In the genomic region with DNA sequence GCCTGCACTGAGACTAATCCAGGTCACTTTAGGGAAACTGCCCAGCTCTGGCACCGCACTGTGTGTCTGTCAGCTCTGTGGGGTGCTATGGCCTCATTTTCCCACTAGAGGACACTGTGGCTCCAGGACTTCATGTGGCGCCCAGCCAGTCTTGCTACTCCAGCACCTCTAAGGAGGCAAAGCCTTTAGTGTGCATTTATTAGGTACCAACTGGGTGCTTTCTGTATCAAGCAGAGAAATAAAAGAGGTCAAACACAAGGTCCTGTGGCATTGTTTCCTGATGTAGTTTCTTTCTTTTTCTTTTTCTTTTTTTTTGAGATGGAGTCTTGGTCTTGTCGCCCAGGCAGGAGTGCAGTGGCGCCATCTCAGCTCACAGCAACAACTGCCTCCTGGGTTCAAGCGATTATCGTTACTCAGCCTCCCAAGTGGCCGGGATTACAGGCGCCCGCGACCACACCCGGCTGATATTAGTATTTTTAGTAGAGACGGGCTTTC, we compare ENCODE assay signal across 9 cellular contexts. TPM values are rescaled to one million over a fixed set of nuclear protein-coding genes. Genes with fewer than 3 reads are reported as not detected.
DNase-seq lines count a peak whose midpoint lies in the region; ATAC-seq and TF ChIP-seq lines count a peak whose summit lies in the region.
"Had no signal": no experiment of that assay in that cellular context is flagged by ENCODE, and none has a peak within 500 bp of the region (broad histone marks: within the 10 kb centered on the region; RNA-seq: fewer than 3 reads in every experiment).

No MANE protein-coding gene starts in this region.

- H3K27me3 ChIP-seq in hepatocyte (no peaks in the 10 kb centered on the region), sigmoid colon (no peaks in the 10 kb centered on the region)

- TF ChIP-seq CTCF in hepatocyte (IDR thresholded peaks at IDR 0.05; ENCODE audit: poor library complexity) (peak; percentile 88), sigmoid colon (IDR thresholded peaks at IDR 0.05) (peak; percentile 90 to 99 (median 92))

- no peak for TF ChIP-seq EP300 in sigmoid colon (IDR thresholded peaks at IDR 0.05)

- DNase-seq in NCI-H187 (lab: John Stamatoyannopoulos, UW) (peak; percentile 53 to 62), NCI-H187 treated with DMSO at 0.1 percent for 48 hours (lab: John Stamatoyannopoulos, UW) (no peak), NCI-H146 treated with DMSO at 0.1 percent for 48 hours (lab: John Stamatoyannopoulos, UW; ENCODE audit: unreplicated experiment) (peak; percentile 33), T-helper 9 cell (peak; percentile 49), astrocyte of the hippocampus (ENCODE audit: low read depth, low spot score) (peak; percentile 88), hepatocyte (ENCODE audit: low spot score) (peak; percentile 86), sigmoid colon (peak; percentile 89)

- no peaks in the 10 kb centered on the region for H3K9me2 ChIP-seq in hepatocyte (replicated peaks; ENCODE audit: insufficient read depth)

- no peaks in the 10 kb centered on the region for H3K4me1 ChIP-seq in hepatocyte (ENCODE audit: insufficient read depth)
- H3K4me1 ChIP-seq in sigmoid colon: peaks cover 0 to 5% (median 0%) of the 10 kb centered on the region in 4 donors

- H3K4me3 ChIP-seq in hepatocyte: no peak overlapping the region
- H3K4me3 ChIP-seq in sigmoid colon: no peak overlapping the region
- H3K4me3 ChIP-seq: BLaER1 treated with 17β-estradiol and CSF1 and Interleukin-3, amounts not matched to agents 10 nM and 100 nM had no signal

- no peak overlapping the region for H3K4me2 ChIP-seq in hepatocyte
- H3K4me2 ChIP-seq: BLaER1 treated with 17β-estradiol and CSF1 and Interleukin-3, amounts not matched to agents 10 nM and 100 nM had no signal

- no peaks in the 10 kb centered on the region for H3K9me3 ChIP-seq in hepatocyte (ENCODE audit: low read depth)
- no peaks in the 10 kb centered on the region for H3K9me3 ChIP-seq in sigmoid colon
- H3K9me3 ChIP-seq: BLaER1 treated with 17β-estradiol and CSF1 and Interleukin-3, amounts not matched to agents 10 nM and 100 nM had no signal

- no peaks in the 10 kb centered on the region for H4K20me1 ChIP-seq in hepatocyte (ENCODE audit: insufficient read depth, poor library complexity, severe bottlenecking)
- H4K20me1 ChIP-seq: BLaER1 treated with 17β-estradiol and CSF1 and Interleukin-3, amounts not matched to agents 10 nM and 100 nM had no signal

- intact Hi-C loops in sigmoid colon (cut with DNase I): loop anchor here (1.0 kb wide), 1 partner anchor 66 kb away; no protein-coding TSS in a partner anchor

- ATAC-seq in GM21390 (IDR thresholded peaks at IDR 0.05; ENCODE audit: unreplicated experiment): no peak

- H3K36me3 ChIP-seq in hepatocyte (replicated peaks; ENCODE audit: insufficient read depth, low read depth) (no peaks in the 10 kb centered on the region), sigmoid colon (no peaks in the 10 kb centered on the region)
- H3K36me3 ChIP-seq: BLaER1 treated with 17β-estradiol and CSF1 and Interleukin-3, amounts not matched to agents 10 nM and 100 nM had no signal

- TF ChIP-seq POLR2A in sigmoid colon (IDR thresholded peaks at IDR 0.05): no peak

- no peaks in the 10 kb centered on the region for H3K79me2 ChIP-seq in hepatocyte

- no peak overlapping the region for H2AFZ ChIP-seq in hepatocyte

- 70% methylated on average over 12 of the region's 12 CpGs for WGBS in hepatocyte (ENCODE audit: low lambda C conversion rate, missing lambda C conversion rate)
- WGBS in sigmoid colon, 2 donors: 59 to 69% methylated on average over 12 of the region's 12 CpGs

- no peak overlapping the region for H3K27ac ChIP-seq in hepatocyte
- H3K27ac ChIP-seq in sigmoid colon: no peak overlapping the region
- H3K27ac ChIP-seq: BLaER1 treated with 17β-estradiol and CSF1 and Interleukin-3, amounts not matched to agents 10 nM and 100 nM had no signal

RNA-seq across cellular contexts. Expression of a gene that starts 12.5 kb away (rescaled TPM):
- total RNA-seq in hepatocyte: 0.36 and 0.70 TPM in 2 replicates
- polyA plus RNA-seq in hepatocyte: 0.18 and 0.28 TPM in 2 replicates
- total RNA-seq in sigmoid colon: under 1 TPM; 0.36 to 0.83 (median 0.68) TPM
- under 1 TPM in 2 of 3 donors, not detected in 1; 0.23 to 0.67 TPM for polyA plus RNA-seq in sigmoid colon
